24 cellular contexts compared by ENCODE assay signal in genomic region chr2:23903034-23903433, GRCh38.
"Had no signal": no experiment of that assay in that cellular context is flagged by ENCODE, and none has a peak within 500 bp of the region (broad histone marks: within the 10 kb centered on the region; RNA-seq: fewer than 3 reads in every experiment).

No MANE protein-coding gene starts in this region.

- H3K27ac ChIP-seq: coronary artery, heart left ventricle, hepatocyte, ovary, psoas muscle had no signal

- H3K9me3 ChIP-seq: gastroesophageal sphincter, ovary, psoas muscle, sigmoid colon, thoracic aorta, transverse colon, vagina had no signal

- H3K36me3 Mint-ChIP-seq: natural killer cell had no signal

- H3K4me3 Mint-ChIP-seq: memory B cell; natural killer cell; stimulated activated memory B cell treated with anti-CD40 and anti-IgM and Interleukin-4, amounts not matched to agents 10 μg/mL and 1 μg/mL and 100 μg/mL, for 72 hours had no signal

- DNase-seq: dermis blood vessel endothelial cell; effector memory CD4-positive, alpha-beta T cell; heart left ventricle; kidney; natural killer cell; occipital lobe; ovary; posterior cingulate gyrus; psoas muscle; right cardiac atrium; sigmoid colon; stimulated activated CD4-positive, alpha-beta T cell treated with anti-CD3 and anti-CD28 coated beads, Interleukin-4, amount 100 ng/mL, for 4 hours; stimulated activated naive CD8-positive, alpha-beta T cell treated with anti-CD3 and anti-CD28 coated beads, Interleukin-15, Interleukin-2, amounts not matched to agents 100 U/mL and 50 U/mL, for 24 hours; substantia nigra; transverse colon had no signal

- H2AFZ ChIP-seq: hepatocyte had no signal

- H3K27ac Mint-ChIP-seq: memory B cell; stimulated activated memory B cell treated with anti-CD40 and anti-IgM and Interleukin-4, amounts not matched to agents 10 μg/mL and 1 μg/mL and 100 μg/mL, for 72 hours had no signal

- H3K27me3 ChIP-seq: foreskin keratinocyte, gastroesophageal sphincter, heart left ventricle, hepatocyte, ovary, sigmoid colon, transverse colon, vagina had no signal

- H3K27me3 Mint-ChIP-seq: memory B cell; stimulated activated memory B cell treated with anti-CD40 and anti-IgM and Interleukin-4, amounts not matched to agents 10 μg/mL and 1 μg/mL and 100 μg/mL, for 72 hours had no signal

- H3K9me3 Mint-ChIP-seq: natural killer cell; stimulated activated memory B cell treated with anti-CD40 and anti-IgM and Interleukin-4, amounts not matched to agents 10 μg/mL and 1 μg/mL and 100 μg/mL, for 72 hours had no signal

- H3K4me3 ChIP-seq: coronary artery, gastroesophageal sphincter, heart left ventricle, hepatocyte, lung, ovary, psoas muscle, sigmoid colon, thoracic aorta, transverse colon, vagina had no signal

- H3K4me2 ChIP-seq: hepatocyte had no signal

- H3K36me3 ChIP-seq: gastroesophageal sphincter, heart left ventricle, ovary, sigmoid colon, thoracic aorta, transverse colon, vagina had no signal

- ATAC-seq: heart left ventricle; natural killer cell; right cardiac atrium; stimulated activated memory B cell treated with anti-CD40 and anti-IgM and Interleukin-4, amounts not matched to agents 10 μg/mL and 1 μg/mL and 100 μg/mL, for 72 hours; stimulated activated naive CD8-positive, alpha-beta T cell treated with anti-CD3 and anti-CD28 coated beads, Interleukin-15, Interleukin-2, amounts not matched to agents 100 U/mL and 50 U/mL, for 24 hours had no signal
